In genomic region chr7:50431316-50431715, GRCh38 we compare ENCODE assay signal across 23 cellular contexts.
"Had no signal": no experiment of that assay in that cellular context is flagged by ENCODE, and none has a peak within 500 bp of the region (broad histone marks: within the 10 kb centered on the region; RNA-seq: fewer than 3 reads in every experiment).

No MANE protein-coding gene starts in this region.

- H3K4me3 ChIP-seq: SJSA1, SK-N-MC had no signal

- H3K9me3 ChIP-seq: SJSA1 had no signal

- H3K36me3 ChIP-seq: SJSA1 had no signal

- FAIRE-seq: HepG2, RCC 7860 had no signal

- H3K27me3 ChIP-seq: SJSA1 had no signal

- H3K4me1 ChIP-seq: SJSA1 had no signal

- DNase-seq: IMR-90, Karpas-422, KG1, MV-4-11, NCI-H1048, NCI-H1105, NCI-H1417, NCI-H1436 treated with DMSO at 0.1 percent for 48 hours, NCI-H1694, NCI-H187 treated with DMSO at 0.1 percent for 48 hours, NCI-H2029 treated with DMSO at 0.1 percent for 48 hours, NCI-H226, NCI-H524, NCI-H526 treated with DMSO at 0.1 percent for 48 hours, NCI-H748 treated with DMSO at 0.1 percent for 48 hours, OCI-M1, Right ventricle myocardium superior, RPMI8226, SIG-M5 had no signal
